ENCODE assay signal across 28 cellular contexts in genomic region chr12:123356159-123356670, GRCh38.
"Had no signal": no experiment of that assay in that cellular context is flagged by ENCODE, and none has a peak within 500 bp of the region (broad histone marks: within the 10 kb centered on the region; RNA-seq: fewer than 3 reads in every experiment).

No MANE protein-coding gene starts in this region.

- H3K36me3 ChIP-seq: neutrophil, pancreas, suprapubic skin had no signal

- H3K27me3 ChIP-seq: esophagus muscularis mucosa, foreskin keratinocyte, heart right ventricle, neutrophil, pancreas, suprapubic skin, tibial artery had no signal

- DNase-seq: activated CD4-positive, alpha-beta memory T cell treated with anti-CD3 and anti-CD28 coated beads, Interleukin-2, amount 10 ng/mL, durations not matched to agents 7 days and 5 days; activated CD4-positive, alpha-beta T cell treated with anti-CD3 and anti-CD28 coated beads, Interleukin-2, amount 10 ng/mL, durations not matched to agents 7 days and 5 days; activated CD4-positive, CD25-positive, alpha-beta regulatory T cell treated with anti-CD3 and anti-CD28 coated beads, Interleukin-2, amount 50 U/mL, for 72 hours; activated gamma-delta T cell treated with Interleukin-2 at 50 U/mL for 16 hours; activated naive CD4-positive, alpha-beta T cell treated with anti-CD3 and anti-CD28 coated beads, Interleukin-2, amount 50 U/mL, for 16 hours; activated T-cell treated with anti-CD3 and anti-CD28 coated beads, Interleukin-2, amount 50 U/mL, for 4 hours; amniotic stem cell; central memory CD4-positive, alpha-beta T cell; endodermal cell; foreskin keratinocyte; heart right ventricle; kidney glomerular epithelial cell; left ventricle myocardium superior; stimulated activated CD4-positive, alpha-beta T cell treated with anti-CD3 and anti-CD28 coated beads, Interleukin-1b, Interleukin-23, amount 100 ng/mL, for 48 hours; stimulated activated CD4-positive, alpha-beta T cell treated with anti-CD3 and anti-CD28 coated beads, Interleukin-4, amount 100 ng/mL, for 4 hours; stimulated activated CD8-positive, alpha-beta memory T cell treated with anti-CD3 and anti-CD28 coated beads, Interleukin-4, amount 100 ng/mL, for 48 hours; stimulated activated naive B cell treated with anti-CD40 and anti-IgM and Interleukin-4, amounts not matched to agents 10 μg/mL and 1 μg/mL and 100 μg/mL, for 72 hours; T-helper 2 cell had no signal

- H3K27me3 Mint-ChIP-seq: activated CD4-positive, alpha-beta memory T cell treated with anti-CD3 and anti-CD28 coated beads, Interleukin-2, amount 10 ng/mL, durations not matched to agents 7 days and 5 days; activated CD4-positive, alpha-beta T cell treated with anti-CD3 and anti-CD28 coated beads, Interleukin-2, amount 10 ng/mL, durations not matched to agents 7 days and 5 days; activated T-helper 17 cell treated with anti-CD3 and anti-CD28 coated beads, Interleukin-2, amount 50 U/mL, for 72 hours; dendritic cell treated with granulocyte-macrophage colony-stimulating factor and Interleukin-4, amounts not matched to agents 40 ng/mL and 50 ng/mL, for 4 days; stimulated activated naive B cell treated with anti-CD40 and anti-IgM and Interleukin-4, amounts not matched to agents 10 μg/mL and 1 μg/mL and 100 μg/mL, for 72 hours had no signal

- H3K4me1 ChIP-seq: foreskin keratinocyte had no signal

- H3K4me3 ChIP-seq: esophagus muscularis mucosa, heart right ventricle, pancreas, psoas muscle, smooth muscle cell, suprapubic skin, tibial artery had no signal

- H3K9me3 ChIP-seq: esophagus muscularis mucosa, heart right ventricle, neutrophil, pancreas, psoas muscle, suprapubic skin, tibial artery had no signal

- H3K9me3 Mint-ChIP-seq: activated CD4-positive, alpha-beta memory T cell treated with anti-CD3 and anti-CD28 coated beads, Interleukin-2, amount 10 ng/mL, durations not matched to agents 7 days and 5 days; activated CD4-positive, alpha-beta T cell treated with anti-CD3 and anti-CD28 coated beads, Interleukin-2, amount 10 ng/mL, durations not matched to agents 7 days and 5 days; activated T-cell treated with anti-CD3 and anti-CD28 coated beads, Interleukin-2, amount 50 U/mL, for 4 hours; activated T-helper 17 cell treated with anti-CD3 and anti-CD28 coated beads, Interleukin-2, amount 50 U/mL, for 72 hours; dendritic cell treated with granulocyte-macrophage colony-stimulating factor and Interleukin-4, amounts not matched to agents 40 ng/mL and 50 ng/mL, for 4 days; endodermal cell; nephron; stimulated activated naive B cell treated with anti-CD40 and anti-IgM and Interleukin-4, amounts not matched to agents 10 μg/mL and 1 μg/mL and 100 μg/mL, for 72 hours had no signal

- H3K27ac Mint-ChIP-seq: activated CD4-positive, alpha-beta memory T cell treated with anti-CD3 and anti-CD28 coated beads, Interleukin-2, amount 10 ng/mL, durations not matched to agents 7 days and 5 days; activated T-helper 17 cell treated with anti-CD3 and anti-CD28 coated beads, Interleukin-2, amount 50 U/mL, for 72 hours; dendritic cell treated with granulocyte-macrophage colony-stimulating factor and Interleukin-4, amounts not matched to agents 40 ng/mL and 50 ng/mL, for 4 days had no signal

- H3K27ac ChIP-seq: esophagus muscularis mucosa, foreskin keratinocyte, heart right ventricle, neutrophil, pancreas, psoas muscle, suprapubic skin, tibial artery had no signal

- H3K4me3 Mint-ChIP-seq: activated CD4-positive, alpha-beta memory T cell treated with anti-CD3 and anti-CD28 coated beads, Interleukin-2, amount 10 ng/mL, durations not matched to agents 7 days and 5 days; activated CD4-positive, alpha-beta T cell treated with anti-CD3 and anti-CD28 coated beads, Interleukin-2, amount 10 ng/mL, durations not matched to agents 7 days and 5 days; activated T-cell treated with anti-CD3 and anti-CD28 coated beads, Interleukin-2, amount 50 U/mL, for 4 hours; activated T-helper 17 cell treated with anti-CD3 and anti-CD28 coated beads, Interleukin-2, amount 50 U/mL, for 72 hours; dendritic cell treated with granulocyte-macrophage colony-stimulating factor and Interleukin-4, amounts not matched to agents 40 ng/mL and 50 ng/mL, for 4 days; endodermal cell; nephron; stimulated activated naive B cell treated with anti-CD40 and anti-IgM and Interleukin-4, amounts not matched to agents 10 μg/mL and 1 μg/mL and 100 μg/mL, for 72 hours had no signal

- H3K4me1 Mint-ChIP-seq: nephron had no signal

- ATAC-seq: activated T-cell treated with anti-CD3 and anti-CD28 coated beads, Interleukin-2, amount 50 U/mL, for 4 hours; activated T-helper 17 cell treated with anti-CD3 and anti-CD28 coated beads, Interleukin-2, amount 50 U/mL, for 72 hours; foreskin keratinocyte; heart right ventricle; left ventricle myocardium superior; pancreas; psoas muscle; stimulated activated naive B cell treated with anti-CD40 and anti-IgM and Interleukin-4, amounts not matched to agents 10 μg/mL and 1 μg/mL and 100 μg/mL, for 72 hours had no signal
